In the genomic region with DNA sequence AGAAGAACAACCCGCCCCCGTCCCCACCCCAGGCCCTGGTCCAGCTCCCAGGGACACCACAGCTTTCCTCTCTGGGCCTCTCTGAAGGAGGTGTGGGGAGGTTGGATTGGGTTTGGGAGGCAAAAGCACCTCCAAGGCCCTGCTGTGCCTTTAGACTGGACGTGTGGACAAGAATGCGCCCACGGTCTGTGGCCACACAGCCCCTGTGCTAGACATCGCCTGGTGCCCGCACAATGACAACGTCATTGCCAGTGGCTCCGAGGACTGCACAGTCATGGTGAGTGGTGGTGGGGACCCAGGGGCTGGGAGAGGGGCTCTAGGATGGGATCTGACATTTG, we compare ENCODE assay signal across 11 cellular contexts. TPM values are rescaled to one million over a fixed set of nuclear protein-coding genes. Genes with fewer than 3 reads are reported as not detected.
A peak's percentile ranks its signal among the peaks of the same experiment; 100 is the strongest.
DNase-seq lines count a peak whose midpoint lies in the region; ATAC-seq and TF ChIP-seq lines count a peak whose summit lies in the region.
"Had no signal": no experiment of that assay in that cellular context is flagged by ENCODE, and none has a peak within 500 bp of the region (broad histone marks: within the 10 kb centered on the region; RNA-seq: fewer than 3 reads in every experiment).

No MANE protein-coding gene starts in this region.

- ATAC-seq in activated B cell treated with CpG ODN at 0.5 μM for 24 hours (ENCODE audit: low read depth) (no peak), HG03439 (IDR thresholded peaks at IDR 0.05; ENCODE audit: unreplicated experiment) (no peak)

- H3K4me3 Mint-ChIP-seq in activated B cell treated with CpG ODN at 0.5 μM for 24 hours: peak overlapping the region; percentile 98
- no peak overlapping the region for H3K4me3 Mint-ChIP-seq in MCF 10A (ENCODE audit: unreplicated experiment)
- H3K4me3 Mint-ChIP-seq: endodermal cell had no signal

- TF ChIP-seq CTCF in activated B cell treated with CpG ODN at 0.5 μM for 24 hours (IDR thresholded peaks at IDR 0.05) (no peak), stomach (IDR thresholded peaks at IDR 0.05) (no peak), MCF 10A (IDR thresholded peaks at IDR 0.05; ENCODE audit: unreplicated experiment) (no peak)

- TF ChIP-seq POLR2A in stomach (IDR thresholded peaks at IDR 0.05): no peak

- H3K27me3 Mint-ChIP-seq in activated B cell treated with CpG ODN at 0.5 μM for 24 hours (no peaks in the 10 kb centered on the region), MCF 10A (ENCODE audit: insufficient read depth, unreplicated experiment) (no peaks in the 10 kb centered on the region)

- peak overlapping the region; percentile 23 to 90 (median 85) for H3K27ac ChIP-seq in stomach

- intact Hi-C loops in activated B cell treated with CpG ODN at 0.5 μM for 24 hours (cut with micrococcal nuclease): no loop called here
- intact Hi-C loops in stomach (cut with DNase I; ENCODE audit: low total_unique reads): no loop called here
- intact Hi-C loops in MCF 10A (cut with micrococcal nuclease): no loop called here

- BruUV-seq in MCF 10A (replicated peaks; lab: Mats Ljungman, UMichigan): no TSS peak

- no peaks in the 10 kb centered on the region for H3K9me3 ChIP-seq in stomach

- peak overlapping the region in 3 of 4 donors; percentile 15 to 65 (median 54) for H3K4me3 ChIP-seq in stomach

- H3K9me3 Mint-ChIP-seq in activated B cell treated with CpG ODN at 0.5 μM for 24 hours (no peaks in the 10 kb centered on the region), MCF 10A (ENCODE audit: unreplicated experiment) (no peaks in the 10 kb centered on the region)
- H3K9me3 Mint-ChIP-seq: endodermal cell had no signal

- peaks cover 7 to 41% (median 28%) of the 10 kb centered on the region in 4 donors for H3K4me1 ChIP-seq in stomach

- H3K27ac Mint-ChIP-seq in activated B cell treated with CpG ODN at 0.5 μM for 24 hours (peak overlapping the region; percentile 97), MCF 10A (ENCODE audit: low read depth, unreplicated experiment) (no peak overlapping the region)
- H3K27ac Mint-ChIP-seq: endodermal cell had no signal

- H3K36me3 ChIP-seq in stomach: peaks cover 0 to 10% (median 8%) of the 10 kb centered on the region in 4 donors

- no peak for TF ChIP-seq EP300 in stomach (IDR thresholded peaks at IDR 0.05)

- CTCF ChIA-PET in activated B cell treated with CpG ODN at 0.5 μM for 24 hours (lab: Charles Lee): interaction anchor here (1.5 to 4.4 kb wide), 2 partner anchors 43 to 94 kb away, joined by 4 to 33 read pairs; partner anchors contain the start of gene TBX6
- CTCF ChIA-PET in MCF 10A (lab: Yijun Ruan, JAX): interaction anchor here (0.6 to 2.4 kb wide), 4 partner anchors 31 to 194 kb away, joined by 4 to 9 read pairs (median 4); partner anchors contain the start of gene TBX6

- DNase-seq in activated CD8-positive, alpha-beta memory T cell treated with anti-CD3 and anti-CD28 coated beads for 4 hours (ENCODE audit: low read depth in 2 of 2): peak; percentile 3 to 11
- no peak for DNase-seq in activated CD8-positive, alpha-beta memory T cell treated with anti-CD3 and anti-CD28 coated beads, Interleukin-2, amount 50 U/mL, for 48 hours
- no peak for DNase-seq in activated B cell treated with CpG ODN at 0.5 μM for 24 hours
- DNase-seq in effector CD4-positive, alpha-beta T cell: peak; percentile 4
- DNase-seq in stomach: no peak
- no peak for DNase-seq in MCF 10A (ENCODE audit: unreplicated experiment)
- DNase-seq in midbrain (lab: John Stamatoyannopoulos, UW): no peak
- DNase-seq: NCI-H2227 treated with DMSO at 0.1 percent for 48 hours, SW 1271 had no signal

- H3K4me1 Mint-ChIP-seq in activated B cell treated with CpG ODN at 0.5 μM for 24 hours (peaks cover 39% of the 10 kb centered on the region), MCF 10A (ENCODE audit: insufficient read depth, unreplicated experiment) (peaks cover 4% of the 10 kb centered on the region)

- WGBS in stomach, 5 donors: 56 to 89% (median 77%) methylated on average over 4 to 9 of the region's 9 CpGs

- H3K36me3 Mint-ChIP-seq in activated B cell treated with CpG ODN at 0.5 μM for 24 hours (ENCODE audit: low read depth) (peaks cover 38% of the 10 kb centered on the region), MCF 10A (ENCODE audit: insufficient read depth, unreplicated experiment) (no peaks in the 10 kb centered on the region)

- POLR2A ChIA-PET in activated B cell treated with CpG ODN at 0.5 μM for 24 hours (lab: Charles Lee): interaction anchor here (0.6 to 7.4 kb wide), 16 partner anchors 43 to 1262 kb away, joined by 3 to 335 read pairs (median 6); partner anchors contain the start of genes ALDOA, CD2BP2, MAPK3 and PRR14
- POLR2A ChIA-PET in MCF 10A (lab: Yijun Ruan, JAX): no interaction called here

- H3K27me3 ChIP-seq in stomach: no peaks in the 10 kb centered on the region

RNA-seq across cellular contexts. Expression of gene CORO1A, which starts 3.0 kb away (rescaled TPM):
- total RNA-seq in activated B cell treated with CpG ODN at 0.5 μM for 24 hours: 1,030 and 1,060 TPM in 2 replicates
- total RNA-seq in stomach: 10 to 100 TPM; 13.0 to 30.3 (median 18.7) TPM
- 10 to 100 TPM; 34.2 to 42.5 (median 37.3) TPM for polyA plus RNA-seq in stomach
- 0.83 and 1.9 TPM in 2 replicates for total RNA-seq in MCF 10A (2022)

RNA-seq across cellular contexts. Expression of gene BOLA2B, which starts 7.1 kb away (rescaled TPM):
- total RNA-seq in activated B cell treated with CpG ODN at 0.5 μM for 24 hours (145 and 174 TPM in 2 replicates), stomach (100 to 1,000 TPM in 2 of 5 donors, 10 to 100 TPM in 2, not detected in 1; 21.3 to 415 (median 168) TPM), MCF 10A (2022) (132 and 133 TPM in 2 replicates)
- polyA plus RNA-seq in stomach: 100 to 1,000 TPM; 281 to 322 (median 321) TPM

RNA-seq across cellular contexts. Expression of gene SLX1A, which starts 7.3 kb away (rescaled TPM):
- total RNA-seq in activated B cell treated with CpG ODN at 0.5 μM for 24 hours: 54.2 and 77.0 TPM in 2 replicates
- 10 to 100 TPM in 3 of 5 donors, 1 to 10 TPM in 2; 2.3 to 86.9 (median 19.0) TPM for total RNA-seq in stomach
- 10 to 100 TPM; 80.8 to 86.0 (median 84.2) TPM for polyA plus RNA-seq in stomach
- 21.4 and 37.1 TPM in 2 replicates for total RNA-seq in MCF 10A (2022)

RNA-seq across cellular contexts. Expression of gene SULT1A3, which starts 12.6 kb away (rescaled TPM):
- total RNA-seq in activated B cell treated with CpG ODN at 0.5 μM for 24 hours (15.7 and 23.3 TPM in 2 replicates), stomach (100 to 1,000 TPM in 1 of 5 donors, 10 to 100 TPM in 3, 1 to 10 TPM in 1; 4.2 to 118 (median 63.6) TPM), MCF 10A (2022) (13.4 TPM in 2 replicates)
- polyA plus RNA-seq in stomach: 10 to 100 TPM; 23.8 to 53.2 (median 42.2) TPM

Comparison
In these comparisons a context has a peak if more than half of its experiments do, and no peak if none do; other contexts are left out.
1. DNase-seq: peak in activated CD8-positive, alpha-beta memory T cell treated with anti-CD3 and anti-CD28 coated beads for 4 hours (2 of 2) and effector CD4-positive, alpha-beta T cell (single experiment); none in activated CD8-positive, alpha-beta memory T cell treated with anti-CD3 and anti-CD28 coated beads, Interleukin-2, amount 50 U/mL, for 48 hours (single experiment), activated B cell treated with CpG ODN at 0.5 μM for 24 hours (single experiment), stomach (single experiment), MCF 10A (single experiment) and midbrain (single experiment).
2. RNA of gene CORO1A, which starts 3.0 kb away (total RNA-seq): 1,030 to 1,060 TPM in activated B cell treated with CpG ODN at 0.5 μM for 24 hours; 13.0 to 30.3 TPM in stomach and 0.83 to 1.9 TPM in MCF 10A; every median in the first group is over 10 times any median in the second.